ENCODE assay signal across 14 cellular contexts in genomic region chr20:53575481-53576194, GRCh38. TPM values are rescaled to one million over a fixed set of nuclear protein-coding genes. Genes with fewer than 3 reads are reported as not detected.
DNase-seq lines count a peak whose midpoint lies in the region; ATAC-seq and TF ChIP-seq lines count a peak whose summit lies in the region.
"Had no signal": no experiment of that assay in that cellular context is flagged by ENCODE, and none has a peak within 500 bp of the region (broad histone marks: within the 10 kb centered on the region; RNA-seq: fewer than 3 reads in every experiment).

No MANE protein-coding gene starts in this region.

- H3K4me1 Mint-ChIP-seq in activated CD4-positive, alpha-beta memory T cell treated with anti-CD3 and anti-CD28 coated beads for 36 hours (ENCODE audit: low read depth) = peaks cover 86% of the 10 kb centered on the region
- peaks cover 95% of the 10 kb centered on the region for H3K4me1 Mint-ChIP-seq in stimulated activated effector memory CD8-positive, alpha-beta T cell treated with anti-CD3 and anti-CD28 coated beads, Interleukin-12 subunit alpha, Interleukin-12 subunit beta, amount 100 ng/mL, for 72 hours

- H3K4me3 Mint-ChIP-seq in activated CD4-positive, alpha-beta memory T cell treated with anti-CD3 and anti-CD28 coated beads for 36 hours = no peak overlapping the region
- peak overlapping the region; percentile 67 for H3K4me3 Mint-ChIP-seq in stimulated activated effector memory CD8-positive, alpha-beta T cell treated with anti-CD3 and anti-CD28 coated beads, Interleukin-12 subunit alpha, Interleukin-12 subunit beta, amount 100 ng/mL, for 72 hours

- peaks cover 95% of the 10 kb centered on the region for H3K79me2 ChIP-seq in fibroblast of lung (ENCODE audit: control insufficient read depth, insufficient read depth, low read length)

- no peaks in the 10 kb centered on the region for H4K20me1 ChIP-seq in fibroblast of lung (ENCODE audit: control insufficient read depth, extremely low read depth, insufficient read depth, low read length)

- H3K9me3 Mint-ChIP-seq in activated CD4-positive, alpha-beta memory T cell treated with anti-CD3 and anti-CD28 coated beads for 36 hours = no peaks in the 10 kb centered on the region
- H3K9me3 Mint-ChIP-seq in stimulated activated effector memory CD8-positive, alpha-beta T cell treated with anti-CD3 and anti-CD28 coated beads, Interleukin-12 subunit alpha, Interleukin-12 subunit beta, amount 100 ng/mL, for 72 hours = no peaks in the 10 kb centered on the region

- H3K27me3 Mint-ChIP-seq in activated CD4-positive, alpha-beta memory T cell treated with anti-CD3 and anti-CD28 coated beads for 36 hours = no peaks in the 10 kb centered on the region

- intact Hi-C loops in activated CD4-positive, alpha-beta memory T cell treated with anti-CD3 and anti-CD28 coated beads for 36 hours (cut with micrococcal nuclease) = loop anchor here (5.0 kb wide), 1 partner anchor 487 kb away; no protein-coding TSS in a partner anchor

- H3K9me3 ChIP-seq in fibroblast of lung (ENCODE audit: control insufficient read depth, insufficient read depth, low read depth, low read length) = no peaks in the 10 kb centered on the region
- H3K9me3 ChIP-seq: esophagus squamous epithelium, left lung had no signal

- peaks cover 24% of the 10 kb centered on the region for H3K36me3 ChIP-seq in fibroblast of lung (ENCODE audit: control insufficient read depth, insufficient read depth, low read length)

- CTCF ChIA-PET in activated CD4-positive, alpha-beta memory T cell treated with anti-CD3 and anti-CD28 coated beads for 36 hours (lab: Charles Lee) = interaction anchor here (8.7 kb wide), 1 partner anchor 340 kb away, joined by 81 read pairs; no protein-coding TSS in a partner anchor

- DNase-seq in activated CD8-positive, alpha-beta memory T cell treated with anti-CD3 and anti-CD28 coated beads for 24 hours = peak; percentile 49
- no peak for DNase-seq in activated CD8-positive, alpha-beta memory T cell treated with anti-CD3 and anti-CD28 coated beads, Interleukin-2, amount 50 U/mL, for 4 hours
- DNase-seq in activated CD4-positive, alpha-beta memory T cell treated with anti-CD3 and anti-CD28 coated beads for 36 hours = no peak
- DNase-seq in fibroblast of lung (ENCODE audit: low read depth in 2 of 2) = no peak
- no peak for DNase-seq in stimulated activated effector memory CD8-positive, alpha-beta T cell treated with anti-CD3 and anti-CD28 coated beads, Interleukin-12 subunit alpha, Interleukin-12 subunit beta, amount 100 ng/mL, for 72 hours (ENCODE audit: low spot score in 2 of 2)
- DNase-seq in stimulated activated CD4-positive, alpha-beta T cell treated with anti-CD3 and anti-CD28 coated beads, Interleukin-1b, Interleukin-23, amount 100 ng/mL, for 48 hours = no peak
- DNase-seq: ACHN; activated CD4-positive, alpha-beta T cell treated with anti-CD3 and anti-CD28 coated beads, Interleukin-2, amount 50 U/mL, for 1 hour; esophagus squamous epithelium; NCI-H1694 treated with DMSO at 0.1 percent for 48 hours; NCI-H524 treated with DMSO at 0.1 percent for 48 hours had no signal

- no peak overlapping the region for H3K4me2 ChIP-seq in fibroblast of lung (ENCODE audit: extremely low read depth, insufficient read depth, low read length)

- POLR2A ChIA-PET in activated CD4-positive, alpha-beta memory T cell treated with anti-CD3 and anti-CD28 coated beads for 36 hours (lab: Charles Lee) = no interaction called here

- ATAC-seq in stimulated activated effector memory CD8-positive, alpha-beta T cell treated with anti-CD3 and anti-CD28 coated beads, Interleukin-12 subunit alpha, Interleukin-12 subunit beta, amount 100 ng/mL, for 72 hours = no peak
- ATAC-seq in GM21717 (IDR thresholded peaks at IDR 0.05; ENCODE audit: unreplicated experiment) (no peak), HG03039 (IDR thresholded peaks at IDR 0.05; ENCODE audit: unreplicated experiment) (no peak)
- ATAC-seq: left lung had no signal

- H3K36me3 Mint-ChIP-seq in activated CD4-positive, alpha-beta memory T cell treated with anti-CD3 and anti-CD28 coated beads for 36 hours = peaks cover 86% of the 10 kb centered on the region
- H3K36me3 Mint-ChIP-seq in stimulated activated effector memory CD8-positive, alpha-beta T cell treated with anti-CD3 and anti-CD28 coated beads, Interleukin-12 subunit alpha, Interleukin-12 subunit beta, amount 100 ng/mL, for 72 hours = peaks cover 100% of the 10 kb centered on the region

- peak overlapping the region; percentile 46 for H3K27ac Mint-ChIP-seq in activated CD4-positive, alpha-beta memory T cell treated with anti-CD3 and anti-CD28 coated beads for 36 hours
- H3K27ac Mint-ChIP-seq in stimulated activated effector memory CD8-positive, alpha-beta T cell treated with anti-CD3 and anti-CD28 coated beads, Interleukin-12 subunit alpha, Interleukin-12 subunit beta, amount 100 ng/mL, for 72 hours = peak overlapping the region; percentile 96

- H3K4me1 ChIP-seq in fibroblast of lung (ENCODE audit: control insufficient read depth, extremely low read depth, insufficient read depth, low read length) = peaks cover 12% of the 10 kb centered on the region

- no peak for TF ChIP-seq CTCF in fibroblast of lung (conservative IDR thresholded peaks at IDR 0.05 in 1 of 2, IDR thresholded peaks at IDR 0.05 in 1 of 2; ENCODE audit: low read depth in 1 of 2, low read length in 2 of 2)

- H2AFZ ChIP-seq in fibroblast of lung (ENCODE audit: low read length) = no peak overlapping the region

- H3K4me3 ChIP-seq in fibroblast of lung (replicated peaks in 1 of 4; ENCODE audit: control extremely low read depth in 1 of 4, insufficient read depth in 1 of 4, low read depth in 3 of 4, low read length in 4 of 4) = no peak overlapping the region
- H3K4me3 ChIP-seq: esophagus squamous epithelium, left lung had no signal

- H3K9ac ChIP-seq in fibroblast of lung (ENCODE audit: insufficient read depth, low read length) = no peak overlapping the region

- peak overlapping the region; percentile 34 for H3K27ac ChIP-seq in fibroblast of lung (ENCODE audit: insufficient read depth, low read length)
- H3K27ac ChIP-seq: esophagus squamous epithelium, left lung had no signal

- H3K27me3 ChIP-seq in fibroblast of lung (ENCODE audit: control insufficient read depth, insufficient read depth, low read length) = no peaks in the 10 kb centered on the region
- H3K27me3 ChIP-seq: esophagus squamous epithelium, left lung had no signal

RNA-seq across cellular contexts. Expression of gene ZNF217, which starts 18.0 kb away (rescaled TPM):
- total RNA-seq in activated CD4-positive, alpha-beta memory T cell treated with anti-CD3 and anti-CD28 coated beads for 36 hours = 10 to 100 TPM; 56.3 to 57.5 TPM
- total RNA-seq in fibroblast of lung = 13.4 and 22.0 TPM in 2 replicates
- polyA plus RNA-seq in fibroblast of lung = 12.1 and 14.5 TPM in 2 replicates
- 11.2 and 15.3 TPM in 2 replicates for polyA plus RNA-seq in fibroblast of lung (2012)
- polyA minus RNA-seq in fibroblast of lung (ENCODE audit: low replicate concordance) = 17.7 and 23.5 TPM in 2 replicates
